19 cellular contexts compared by ENCODE assay signal in the genomic region with DNA sequence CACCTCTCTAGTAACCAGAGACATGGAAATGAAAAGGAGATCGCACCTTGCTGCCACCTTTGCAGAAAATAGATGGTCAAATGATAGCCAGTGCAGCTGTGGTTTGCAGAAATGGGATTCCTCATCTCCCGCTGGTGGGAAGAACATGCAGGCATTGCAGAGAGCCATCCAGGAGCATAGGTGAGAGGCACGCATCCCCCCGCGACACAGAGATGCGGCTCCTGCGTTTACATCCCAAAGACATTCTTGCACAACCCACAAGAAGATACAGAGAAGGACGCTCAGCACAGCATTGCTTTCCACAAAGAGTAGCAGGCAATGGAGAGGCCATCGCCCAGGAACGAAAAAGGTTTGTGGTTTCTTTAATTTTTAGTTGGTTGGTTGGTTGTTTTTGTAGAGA.
"Had no signal": no experiment of that assay in that cellular context is flagged by ENCODE, and none has a peak within 500 bp of the region (broad histone marks: within the 10 kb centered on the region; RNA-seq: fewer than 3 reads in every experiment).

No MANE protein-coding gene starts in this region.

- H3K4me2 ChIP-seq: hepatocyte had no signal

- H2AFZ ChIP-seq: hepatocyte had no signal

- ATAC-seq: foreskin keratinocyte; mucosa of descending colon; naive thymus-derived CD8-positive, alpha-beta T cell had no signal

- H3K27ac ChIP-seq: colonic mucosa, foreskin keratinocyte, hepatocyte, ovary, right atrium auricular region, sigmoid colon, skin epidermis, stomach, thoracic aorta, transverse colon had no signal

- H3K27me3 ChIP-seq: colonic mucosa, foreskin keratinocyte, hepatocyte, ovary, right atrium auricular region, sigmoid colon, transverse colon had no signal

- H3K4me1 ChIP-seq: colonic mucosa, right atrium auricular region, sigmoid colon, stomach, transverse colon had no signal

- DNase-seq: colonic mucosa; dermis blood vessel endothelial cell; erythroblast; foreskin keratinocyte; head of caudate nucleus; kidney glomerular epithelial cell; mucosa of descending colon; ovary; sigmoid colon; stimulated activated CD4-positive, alpha-beta T cell treated with anti-CD3 and anti-CD28 coated beads, Interleukin-12 subunit alpha, Interleukin-12 subunit beta, amount 100 ng/mL, for 4 hours; stimulated activated naive CD4-positive, alpha-beta T cell; stomach; substantia nigra; transverse colon had no signal

- H3K79me2 ChIP-seq: hepatocyte had no signal

- H3K9me3 ChIP-seq: colonic mucosa, mucosa of descending colon, ovary, transverse colon had no signal

- H3K4me3 ChIP-seq: colonic mucosa, hepatocyte, mucosa of descending colon, ovary, right atrium auricular region, sigmoid colon, skin epidermis, stomach, thoracic aorta, transverse colon had no signal

- H3K36me3 ChIP-seq: colonic mucosa, ovary, right atrium auricular region, sigmoid colon, stomach, thoracic aorta, transverse colon had no signal

- H3K4me3 Mint-ChIP-seq: naive thymus-derived CD8-positive, alpha-beta T cell had no signal
